8 cellular contexts compared by ENCODE assay signal in genomic region chr15:60649845-60650548, GRCh38.
DNase-seq lines count a peak whose midpoint lies in the region; ATAC-seq and TF ChIP-seq lines count a peak whose summit lies in the region.

No MANE protein-coding gene starts in this region.

- no peaks in the 10 kb centered on the region for H3K9me3 ChIP-seq in HUES48 (ENCODE audit: control insufficient read depth, insufficient read depth, low read length)

- no peak for TF ChIP-seq CTCF in lower leg skin (IDR thresholded peaks at IDR 0.05)

- intact Hi-C loops in lower leg skin (cut with DNase I; ENCODE audit: low total_unique reads) (no loop called here), Right ventricle myocardium superior (cut with DNase I) (no loop called here)

- ATAC-seq in SK-N-SH treated with all-trans-retinoic acid at 6 μM for 48 hours, result no peak
- no peak for ATAC-seq in Right ventricle myocardium superior (ENCODE audit: poor library complexity)

- peak overlapping the region; percentile 66 for H3K4me3 Mint-ChIP-seq in activated naive CD8-positive, alpha-beta T cell treated with anti-CD3 and anti-CD28 coated beads for 36 hours

- no peak overlapping the region for H3K4me3 ChIP-seq in HUES48 (ENCODE audit: low read depth, low read length)
- H3K4me3 ChIP-seq in lower leg skin (ENCODE audit: low read depth, poor library complexity, severe bottlenecking), result no peak overlapping the region

- H3K9ac ChIP-seq in HUES48 (ENCODE audit: low read depth, low read length), result no peak overlapping the region

- H3K27me3 ChIP-seq in HUES48 (ENCODE audit: control insufficient read depth, insufficient read depth, low read length), result no peaks in the 10 kb centered on the region

- peak overlapping the region; percentile 56 for H3K27ac ChIP-seq in HUES48 (ENCODE audit: low read depth, low read length)

- peaks cover 35% of the 10 kb centered on the region for H3K4me1 Mint-ChIP-seq in activated naive CD8-positive, alpha-beta T cell treated with anti-CD3 and anti-CD28 coated beads for 36 hours

- H3K36me3 ChIP-seq in HUES48 (ENCODE audit: control insufficient read depth, insufficient read depth, low read length), result no peaks in the 10 kb centered on the region

- peaks cover 53% of the 10 kb centered on the region for H3K4me1 ChIP-seq in HUES48 (ENCODE audit: control insufficient read depth, insufficient read depth, low read length)

- peak overlapping the region; percentile 85 for H3K27ac Mint-ChIP-seq in activated naive CD8-positive, alpha-beta T cell treated with anti-CD3 and anti-CD28 coated beads for 36 hours

- no peaks in the 10 kb centered on the region for H3K36me3 Mint-ChIP-seq in activated naive CD8-positive, alpha-beta T cell treated with anti-CD3 and anti-CD28 coated beads for 36 hours

- no peak for TF ChIP-seq POLR2A in lower leg skin (IDR thresholded peaks at IDR 0.05)

- no peaks in the 10 kb centered on the region for H3K27me3 Mint-ChIP-seq in activated naive CD8-positive, alpha-beta T cell treated with anti-CD3 and anti-CD28 coated beads for 36 hours

- WGBS in lower leg skin, 2 donors, result 77 to 78% methylated on average over 10 of the region's 10 CpGs

- H3K9me3 Mint-ChIP-seq in activated naive CD8-positive, alpha-beta T cell treated with anti-CD3 and anti-CD28 coated beads for 36 hours, result no peaks in the 10 kb centered on the region

- peak; percentile 16 for DNase-seq in GM19238 (ENCODE audit: insufficient read length, low spot score)
- DNase-seq in activated naive CD8-positive, alpha-beta T cell treated with anti-CD3 and anti-CD28 coated beads for 36 hours, result peak; percentile 41
- DNase-seq in stimulated activated CD4-positive, alpha-beta T cell treated with anti-CD3 and anti-CD28 coated beads, Interleukin-2, amount 100 ng/mL, for 48 hours, result peak; percentile 30 to 42
- no peak for DNase-seq in lower leg skin (ENCODE audit: low spot score in 2 of 2)
- no peak for DNase-seq in anterior cingulate cortex (lab: John Stamatoyannopoulos, UW)
- DNase-seq in Right ventricle myocardium superior, result no peak

TF ChIP-seq in SK-N-SH treated with all-trans-retinoic acid at 6 μM for 48 hours, 23 proteins besides CTCF, POLR2A, EP300 and RAD21:
- TF ChIP-seq, protein P1, sequence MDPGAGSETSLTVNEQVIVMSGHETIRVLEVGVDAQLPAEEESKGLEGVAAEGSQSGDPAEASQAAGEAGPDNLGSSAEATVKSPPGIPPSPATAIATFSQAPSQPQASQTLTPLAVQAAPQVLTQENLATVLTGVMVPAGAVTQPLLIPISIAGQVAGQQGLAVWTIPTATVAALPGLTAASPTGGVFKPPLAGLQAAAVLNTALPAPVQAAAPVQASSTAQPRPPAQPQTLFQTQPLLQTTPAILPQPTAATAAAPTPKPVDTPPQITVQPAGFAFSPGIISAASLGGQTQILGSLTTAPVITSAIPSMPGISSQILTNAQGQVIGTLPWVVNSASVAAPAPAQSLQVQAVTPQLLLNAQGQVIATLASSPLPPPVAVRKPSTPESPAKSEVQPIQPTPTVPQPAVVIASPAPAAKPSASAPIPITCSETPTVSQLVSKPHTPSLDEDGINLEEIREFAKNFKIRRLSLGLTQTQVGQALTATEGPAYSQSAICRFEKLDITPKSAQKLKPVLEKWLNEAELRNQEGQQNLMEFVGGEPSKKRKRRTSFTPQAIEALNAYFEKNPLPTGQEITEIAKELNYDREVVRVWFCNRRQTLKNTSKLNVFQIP (CRISPR knock-in tag; IDR thresholded peaks at IDR 0.05; ENCODE audit: borderline replicate concordance, low read depth), result no peak
- TF ChIP-seq TOX (CRISPR knock-in tag; IDR thresholded peaks at IDR 0.05; ENCODE audit: borderline replicate concordance) (no peak), GLIS3 (CRISPR knock-in tag; IDR thresholded peaks at IDR 0.05) (no peak), BACH2 (CRISPR knock-in tag; IDR thresholded peaks at IDR 0.05; ENCODE audit: borderline replicate concordance) (no peak), TCF4 (CRISPR knock-in tag; IDR thresholded peaks at IDR 0.05; ENCODE audit: borderline replicate concordance) (no peak), ZFP3 (CRISPR knock-in tag; IDR thresholded peaks at IDR 0.05) (no peak)
- TF ChIP-seq, protein P2, sequence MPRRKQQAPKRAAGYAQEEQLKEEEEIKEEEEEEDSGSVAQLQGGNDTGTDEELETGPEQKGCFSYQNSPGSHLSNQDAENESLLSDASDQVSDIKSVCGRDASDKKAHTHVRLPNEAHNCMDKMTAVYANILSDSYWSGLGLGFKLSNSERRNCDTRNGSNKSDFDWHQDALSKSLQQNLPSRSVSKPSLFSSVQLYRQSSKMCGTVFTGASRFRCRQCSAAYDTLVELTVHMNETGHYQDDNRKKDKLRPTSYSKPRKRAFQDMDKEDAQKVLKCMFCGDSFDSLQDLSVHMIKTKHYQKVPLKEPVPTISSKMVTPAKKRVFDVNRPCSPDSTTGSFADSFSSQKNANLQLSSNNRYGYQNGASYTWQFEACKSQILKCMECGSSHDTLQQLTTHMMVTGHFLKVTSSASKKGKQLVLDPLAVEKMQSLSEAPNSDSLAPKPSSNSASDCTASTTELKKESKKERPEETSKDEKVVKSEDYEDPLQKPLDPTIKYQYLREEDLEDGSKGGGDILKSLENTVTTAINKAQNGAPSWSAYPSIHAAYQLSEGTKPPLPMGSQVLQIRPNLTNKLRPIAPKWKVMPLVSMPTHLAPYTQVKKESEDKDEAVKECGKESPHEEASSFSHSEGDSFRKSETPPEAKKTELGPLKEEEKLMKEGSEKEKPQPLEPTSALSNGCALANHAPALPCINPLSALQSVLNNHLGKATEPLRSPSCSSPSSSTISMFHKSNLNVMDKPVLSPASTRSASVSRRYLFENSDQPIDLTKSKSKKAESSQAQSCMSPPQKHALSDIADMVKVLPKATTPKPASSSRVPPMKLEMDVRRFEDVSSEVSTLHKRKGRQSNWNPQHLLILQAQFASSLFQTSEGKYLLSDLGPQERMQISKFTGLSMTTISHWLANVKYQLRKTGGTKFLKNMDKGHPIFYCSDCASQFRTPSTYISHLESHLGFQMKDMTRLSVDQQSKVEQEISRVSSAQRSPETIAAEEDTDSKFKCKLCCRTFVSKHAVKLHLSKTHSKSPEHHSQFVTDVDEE (CRISPR knock-in tag; IDR thresholded peaks at IDR 0.05), result no peak
TF ChIP-seq in SK-N-SH treated with all-trans-retinoic acid at 6 μM for 48 hours: peak in this region for 0.

Comparison
In these comparisons a context has a peak if more than half of its experiments do, and no peak if none do; other contexts are left out.
1. DNase-seq: peak in GM19238 (single experiment), activated naive CD8-positive, alpha-beta T cell treated with anti-CD3 and anti-CD28 coated beads for 36 hours (single experiment) and stimulated activated CD4-positive, alpha-beta T cell treated with anti-CD3 and anti-CD28 coated beads, Interleukin-2, amount 100 ng/mL, for 48 hours (2 of 2); none in lower leg skin (0 of 2), anterior cingulate cortex (0 of 58) and Right ventricle myocardium superior (single experiment).